In genomic region chr1:209651148-209651547, GRCh38 we compare ENCODE assay signal across 7 cellular contexts. TPM values are rescaled to one million over a fixed set of nuclear protein-coding genes. Genes with fewer than 3 reads are reported as not detected.
DNase-seq lines count a peak whose midpoint lies in the region; ATAC-seq and TF ChIP-seq lines count a peak whose summit lies in the region.

No MANE protein-coding gene starts in this region.

- no peaks in the 10 kb centered on the region for H3K9me3 ChIP-seq in vagina

- peak overlapping the region; percentile 57 for H3K27ac ChIP-seq in vagina

- intact Hi-C loops in vagina (cut with DNase I), result no loop called here

- H3K27ac Mint-ChIP-seq in nephron, result peak overlapping the region in 2 of 3 experiments; percentile 23 to 47

- H3K4me3 Mint-ChIP-seq in nephron, result no peak overlapping the region

- DNase-seq in T1000 (lab: John Stamatoyannopoulos, UW), result peak; percentile 65
- peak; percentile 75 for DNase-seq in choroid plexus epithelial cell (ENCODE audit: low read depth)
- no peak for DNase-seq in vagina (ENCODE audit: extremely low spot score in 2 of 2)
- DNase-seq in HuH-7.5 (ENCODE audit: low spot score), result no peak

- H3K4me1 ChIP-seq in vagina, result peaks cover 63% of the 10 kb centered on the region

- ATAC-seq in GM19025 (IDR thresholded peaks at IDR 0.05; ENCODE audit: low read depth, unreplicated experiment) (peak; percentile 48), HG03432 (IDR thresholded peaks at IDR 0.05; ENCODE audit: unreplicated experiment) (peak; percentile 75)

- H3K27me3 ChIP-seq in vagina, result no peaks in the 10 kb centered on the region

- H3K27me3 Mint-ChIP-seq in nephron (ENCODE audit: low read depth), result peaks cover 4% of the 10 kb centered on the region

- H3K9me3 Mint-ChIP-seq in nephron, result no peaks in the 10 kb centered on the region

- no peaks in the 10 kb centered on the region for H3K36me3 Mint-ChIP-seq in nephron (ENCODE audit: low read depth)

- no peak for TF ChIP-seq CTCF in choroid plexus epithelial cell (conservative IDR thresholded peaks at IDR 0.05; ENCODE audit: low read depth, low read length)
- no peak for TF ChIP-seq CTCF in nephron (IDR thresholded peaks at IDR 0.05; ENCODE audit: unreplicated experiment in 3 of 3)
- no peak for TF ChIP-seq CTCF in vagina (IDR thresholded peaks at IDR 0.05)

- no peak for TF ChIP-seq POLR2A in vagina (IDR thresholded peaks at IDR 0.05)

- no peaks in the 10 kb centered on the region for H3K36me3 ChIP-seq in vagina

- H3K4me1 Mint-ChIP-seq in nephron, result peaks cover 72% of the 10 kb centered on the region

- H3K4me3 ChIP-seq in choroid plexus epithelial cell (ENCODE audit: low read depth, low read length) (no peak overlapping the region), vagina (peak overlapping the region in 1 of 2 donors; percentile 27)

RNA-seq across cellular contexts. Expression of gene LAMB3, which starts 1.1 kb away (rescaled TPM):
- total RNA-seq in vagina, result 68.8 TPM

RNA-seq across cellular contexts. Expression of gene G0S2, which starts 24.1 kb away (rescaled TPM):
- 187 TPM for total RNA-seq in vagina

RNA-seq across cellular contexts. Expression of gene HSD11B1, which starts 53.5 kb away (rescaled TPM):
- total RNA-seq in vagina, result 18.7 TPM

Comparison
In these comparisons a context has a peak if more than half of its experiments do, and no peak if none do; other contexts are left out.
1. DNase-seq: peak in T1000 (single experiment) and choroid plexus epithelial cell (single experiment); none in vagina (0 of 2) and HuH-7.5 (single experiment).